1 cellular context compared by ENCODE assay signal in the genomic region with DNA sequence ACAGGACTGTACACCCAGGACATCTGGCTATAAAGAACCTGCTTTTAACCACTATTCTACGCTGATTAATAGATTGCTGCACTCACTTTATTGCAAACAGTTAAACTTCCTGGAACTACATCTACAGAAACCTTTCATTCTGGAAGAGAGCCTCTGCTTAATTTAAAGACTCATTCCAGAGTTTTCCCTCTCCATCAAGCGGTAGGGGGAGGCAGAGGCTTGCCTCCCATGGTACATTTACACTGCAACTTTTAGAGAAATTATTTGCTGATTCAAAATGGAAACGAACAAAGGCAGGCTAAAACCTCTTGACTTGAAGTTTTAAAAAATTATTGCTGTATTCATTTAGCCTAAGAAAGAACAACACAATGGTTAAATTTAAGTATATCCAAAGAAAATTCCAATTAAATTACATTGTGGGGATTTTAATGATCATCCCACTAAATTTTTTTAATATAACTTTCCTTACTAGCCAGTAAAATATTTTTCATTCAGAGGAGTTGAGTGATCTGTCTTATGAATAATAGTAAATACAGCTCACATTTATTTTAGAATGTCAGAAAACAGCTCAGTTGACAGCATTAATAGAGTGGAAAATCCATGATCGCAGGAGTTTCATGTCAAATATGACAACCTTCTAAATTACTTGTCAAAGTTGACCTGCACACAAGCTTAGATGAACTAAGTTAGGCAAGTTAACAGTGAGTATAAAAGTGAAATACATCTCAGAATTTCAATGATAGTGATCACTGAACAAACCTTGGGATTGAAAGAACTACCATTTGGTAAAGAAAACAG.
TF ChIP-seq lines count a peak whose summit lies in the region.

No MANE protein-coding gene starts in this region.

TF ChIP-seq in GM23338, 12 proteins besides CTCF, POLR2A, EP300 and RAD21 (continued from another document):
- TF ChIP-seq, protein P1, sequence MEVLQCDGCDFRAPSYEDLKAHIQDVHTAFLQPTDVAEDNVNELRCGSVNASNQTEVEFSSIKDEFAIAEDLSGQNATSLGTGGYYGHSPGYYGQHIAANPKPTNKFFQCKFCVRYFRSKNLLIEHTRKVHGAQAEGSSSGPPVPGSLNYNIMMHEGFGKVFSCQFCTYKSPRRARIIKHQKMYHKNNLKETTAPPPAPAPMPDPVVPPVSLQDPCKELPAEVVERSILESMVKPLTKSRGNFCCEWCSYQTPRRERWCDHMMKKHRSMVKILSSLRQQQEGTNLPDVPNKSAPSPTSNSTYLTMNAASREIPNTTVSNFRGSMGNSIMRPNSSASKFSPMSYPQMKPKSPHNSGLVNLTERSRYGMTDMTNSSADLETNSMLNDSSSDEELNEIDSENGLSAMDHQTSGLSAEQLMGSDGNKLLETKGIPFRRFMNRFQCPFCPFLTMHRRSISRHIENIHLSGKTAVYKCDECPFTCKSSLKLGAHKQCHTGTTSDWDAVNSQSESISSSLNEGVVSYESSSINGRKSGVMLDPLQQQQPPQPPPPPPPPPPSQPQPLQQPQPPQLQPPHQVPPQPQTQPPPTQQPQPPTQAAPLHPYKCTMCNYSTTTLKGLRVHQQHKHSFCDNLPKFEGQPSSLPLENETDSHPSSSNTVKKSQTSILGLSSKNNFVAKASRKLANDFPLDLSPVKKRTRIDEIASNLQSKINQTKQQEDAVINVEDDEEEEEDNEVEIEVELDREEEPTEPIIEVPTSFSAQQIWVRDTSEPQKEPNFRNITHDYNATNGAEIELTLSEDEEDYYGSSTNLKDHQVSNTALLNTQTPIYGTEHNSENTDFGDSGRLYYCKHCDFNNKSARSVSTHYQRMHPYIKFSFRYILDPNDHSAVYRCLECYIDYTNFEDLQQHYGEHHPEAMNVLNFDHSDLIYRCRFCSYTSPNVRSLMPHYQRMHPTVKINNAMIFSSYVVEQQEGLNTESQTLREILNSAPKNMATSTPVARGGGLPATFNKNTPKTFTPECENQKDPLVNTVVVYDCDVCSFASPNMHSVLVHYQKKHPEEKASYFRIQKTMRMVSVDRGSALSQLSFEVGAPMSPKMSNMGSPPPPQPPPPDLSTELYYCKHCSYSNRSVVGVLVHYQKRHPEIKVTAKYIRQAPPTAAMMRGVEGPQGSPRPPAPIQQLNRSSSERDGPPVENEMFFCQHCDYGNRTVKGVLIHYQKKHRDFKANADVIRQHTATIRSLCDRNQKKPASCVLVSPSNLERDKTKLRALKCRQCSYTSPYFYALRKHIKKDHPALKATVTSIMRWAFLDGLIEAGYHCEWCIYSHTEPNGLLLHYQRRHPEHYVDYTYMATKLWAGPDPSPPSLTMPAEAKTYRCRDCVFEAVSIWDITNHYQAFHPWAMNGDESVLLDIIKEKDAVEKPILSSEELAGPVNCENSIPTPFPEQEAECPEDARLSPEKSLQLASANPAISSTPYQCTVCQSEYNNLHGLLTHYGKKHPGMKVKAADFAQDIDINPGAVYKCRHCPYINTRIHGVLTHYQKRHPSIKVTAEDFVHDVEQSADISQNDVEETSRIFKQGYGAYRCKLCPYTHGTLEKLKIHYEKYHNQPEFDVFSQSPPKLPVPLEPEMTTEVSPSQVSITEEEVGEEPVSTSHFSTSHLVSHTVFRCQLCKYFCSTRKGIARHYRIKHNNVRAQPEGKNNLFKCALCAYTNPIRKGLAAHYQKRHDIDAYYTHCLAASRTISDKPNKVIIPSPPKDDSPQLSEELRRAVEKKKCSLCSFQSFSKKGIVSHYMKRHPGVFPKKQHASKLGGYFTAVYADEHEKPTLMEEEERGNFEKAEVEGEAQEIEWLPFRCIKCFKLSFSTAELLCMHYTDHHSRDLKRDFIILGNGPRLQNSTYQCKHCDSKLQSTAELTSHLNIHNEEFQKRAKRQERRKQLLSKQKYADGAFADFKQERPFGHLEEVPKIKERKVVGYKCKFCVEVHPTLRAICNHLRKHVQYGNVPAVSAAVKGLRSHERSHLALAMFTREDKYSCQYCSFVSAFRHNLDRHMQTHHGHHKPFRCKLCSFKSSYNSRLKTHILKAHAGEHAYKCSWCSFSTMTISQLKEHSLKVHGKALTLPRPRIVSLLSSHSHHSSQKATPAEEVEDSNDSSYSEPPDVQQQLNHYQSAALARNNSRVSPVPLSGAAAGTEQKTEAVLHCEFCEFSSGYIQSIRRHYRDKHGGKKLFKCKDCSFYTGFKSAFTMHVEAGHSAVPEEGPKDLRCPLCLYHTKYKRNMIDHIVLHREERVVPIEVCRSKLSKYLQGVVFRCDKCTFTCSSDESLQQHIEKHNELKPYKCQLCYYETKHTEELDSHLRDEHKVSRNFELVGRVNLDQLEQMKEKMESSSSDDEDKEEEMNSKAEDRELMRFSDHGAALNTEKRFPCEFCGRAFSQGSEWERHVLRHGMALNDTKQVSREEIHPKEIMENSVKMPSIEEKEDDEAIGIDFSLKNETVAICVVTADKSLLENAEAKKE (CRISPR knock-in tag; IDR thresholded peaks at IDR 0.05) = no peak
